ENCODE assay signal across 1 cellular context in the genomic region with DNA sequence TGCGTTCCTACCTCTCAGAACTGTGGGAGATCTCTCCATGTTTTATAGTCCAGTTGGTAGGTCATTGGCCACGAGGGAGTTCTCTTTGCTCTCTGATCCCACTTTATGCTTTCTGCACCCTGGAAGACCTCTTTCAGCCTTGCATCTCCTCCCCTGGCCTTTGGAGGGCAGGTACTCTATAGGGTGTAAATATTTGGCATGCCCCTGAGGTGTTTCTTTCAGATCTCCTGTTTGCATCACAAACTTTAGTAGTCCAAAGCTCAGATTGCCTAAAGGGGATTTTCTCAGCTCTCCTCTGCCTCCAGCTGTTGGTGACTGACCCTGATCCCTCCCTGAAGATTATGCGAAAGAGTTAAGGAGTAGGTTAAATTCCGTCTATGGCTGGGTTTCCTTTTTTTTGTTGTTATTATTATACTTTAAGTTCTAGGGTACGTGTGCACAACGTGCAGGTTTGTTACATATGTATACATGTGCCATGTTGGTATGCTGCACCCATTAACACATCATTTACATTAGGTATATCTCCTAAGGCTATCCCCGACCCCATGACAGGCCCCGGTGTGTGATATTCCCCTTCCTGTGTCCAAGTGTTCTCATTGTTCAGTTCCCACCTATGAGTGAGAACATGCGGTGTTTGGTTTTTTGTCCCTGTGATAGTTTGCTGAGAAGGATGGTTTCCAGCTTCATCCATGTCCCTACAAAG.
TF ChIP-seq lines count a peak whose summit lies in the region.
"Not testable (repeated sequence)": the region's sequence is repeated elsewhere in the genome, so short reads cannot be mapped to it uniquely, and the experiment has no call there.

No MANE protein-coding gene starts in this region.

TF ChIP-seq in HepG2, 621 proteins besides CTCF, POLR2A, EP300 and RAD21 (continued from another document):
- TF ChIP-seq, protein P1, sequence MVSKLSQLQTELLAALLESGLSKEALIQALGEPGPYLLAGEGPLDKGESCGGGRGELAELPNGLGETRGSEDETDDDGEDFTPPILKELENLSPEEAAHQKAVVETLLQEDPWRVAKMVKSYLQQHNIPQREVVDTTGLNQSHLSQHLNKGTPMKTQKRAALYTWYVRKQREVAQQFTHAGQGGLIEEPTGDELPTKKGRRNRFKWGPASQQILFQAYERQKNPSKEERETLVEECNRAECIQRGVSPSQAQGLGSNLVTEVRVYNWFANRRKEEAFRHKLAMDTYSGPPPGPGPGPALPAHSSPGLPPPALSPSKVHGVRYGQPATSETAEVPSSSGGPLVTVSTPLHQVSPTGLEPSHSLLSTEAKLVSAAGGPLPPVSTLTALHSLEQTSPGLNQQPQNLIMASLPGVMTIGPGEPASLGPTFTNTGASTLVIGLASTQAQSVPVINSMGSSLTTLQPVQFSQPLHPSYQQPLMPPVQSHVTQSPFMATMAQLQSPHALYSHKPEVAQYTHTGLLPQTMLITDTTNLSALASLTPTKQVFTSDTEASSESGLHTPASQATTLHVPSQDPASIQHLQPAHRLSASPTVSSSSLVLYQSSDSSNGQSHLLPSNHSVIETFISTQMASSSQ (IDR thresholded peaks at IDR 0.05; ENCODE audit: low read depth): not testable (repeated sequence)
- TF ChIP-seq, protein P1 (CRISPR knock-in tag; IDR thresholded peaks at IDR 0.05; ENCODE audit: borderline replicate concordance): peak; percentile 67; the same call in 1 of the 2 replicates
- TF ChIP-seq TCF7L2 (IDR thresholded peaks at IDR 0.05; ENCODE audit: low read depth, low read length) (peak; percentile 73; the same call in 1 of the 2 replicates), ATF2 (CRISPR knock-in tag; IDR thresholded peaks at IDR 0.05) (peak; percentile 87), NCOA2 (CRISPR knock-in tag; IDR thresholded peaks at IDR 0.05) (peak; percentile 89), YEATS2 (CRISPR knock-in tag; IDR thresholded peaks at IDR 0.05; ENCODE audit: borderline replicate concordance) (peak; percentile 36; the same call in 1 of the 2 replicates), ZBTB42 (CRISPR knock-in tag; IDR thresholded peaks at IDR 0.05) (peak; percentile 50; the same call in 1 of the 2 replicates), SKI (IDR thresholded peaks at IDR 0.05; ENCODE audit: partially characterized antibody) (peak; percentile 13), KLF6 (CRISPR knock-in tag; IDR thresholded peaks at IDR 0.05) (0 out of 2 replicates have a peak, but pooled peaks have one; percentile 32), NFYB (CRISPR knock-in tag; IDR thresholded peaks at IDR 0.05) (0 out of 2 replicates have a peak, but pooled peaks have one; percentile 22), SAP130 (CRISPR knock-in tag; IDR thresholded peaks at IDR 0.05; ENCODE audit: low read depth) (peak; percentile 59), RXRA (CRISPR knock-in tag; IDR thresholded peaks at IDR 0.05) (peak; percentile 70; the same call in 1 of the 2 replicates)
- TF ChIP-seq, protein P2, sequence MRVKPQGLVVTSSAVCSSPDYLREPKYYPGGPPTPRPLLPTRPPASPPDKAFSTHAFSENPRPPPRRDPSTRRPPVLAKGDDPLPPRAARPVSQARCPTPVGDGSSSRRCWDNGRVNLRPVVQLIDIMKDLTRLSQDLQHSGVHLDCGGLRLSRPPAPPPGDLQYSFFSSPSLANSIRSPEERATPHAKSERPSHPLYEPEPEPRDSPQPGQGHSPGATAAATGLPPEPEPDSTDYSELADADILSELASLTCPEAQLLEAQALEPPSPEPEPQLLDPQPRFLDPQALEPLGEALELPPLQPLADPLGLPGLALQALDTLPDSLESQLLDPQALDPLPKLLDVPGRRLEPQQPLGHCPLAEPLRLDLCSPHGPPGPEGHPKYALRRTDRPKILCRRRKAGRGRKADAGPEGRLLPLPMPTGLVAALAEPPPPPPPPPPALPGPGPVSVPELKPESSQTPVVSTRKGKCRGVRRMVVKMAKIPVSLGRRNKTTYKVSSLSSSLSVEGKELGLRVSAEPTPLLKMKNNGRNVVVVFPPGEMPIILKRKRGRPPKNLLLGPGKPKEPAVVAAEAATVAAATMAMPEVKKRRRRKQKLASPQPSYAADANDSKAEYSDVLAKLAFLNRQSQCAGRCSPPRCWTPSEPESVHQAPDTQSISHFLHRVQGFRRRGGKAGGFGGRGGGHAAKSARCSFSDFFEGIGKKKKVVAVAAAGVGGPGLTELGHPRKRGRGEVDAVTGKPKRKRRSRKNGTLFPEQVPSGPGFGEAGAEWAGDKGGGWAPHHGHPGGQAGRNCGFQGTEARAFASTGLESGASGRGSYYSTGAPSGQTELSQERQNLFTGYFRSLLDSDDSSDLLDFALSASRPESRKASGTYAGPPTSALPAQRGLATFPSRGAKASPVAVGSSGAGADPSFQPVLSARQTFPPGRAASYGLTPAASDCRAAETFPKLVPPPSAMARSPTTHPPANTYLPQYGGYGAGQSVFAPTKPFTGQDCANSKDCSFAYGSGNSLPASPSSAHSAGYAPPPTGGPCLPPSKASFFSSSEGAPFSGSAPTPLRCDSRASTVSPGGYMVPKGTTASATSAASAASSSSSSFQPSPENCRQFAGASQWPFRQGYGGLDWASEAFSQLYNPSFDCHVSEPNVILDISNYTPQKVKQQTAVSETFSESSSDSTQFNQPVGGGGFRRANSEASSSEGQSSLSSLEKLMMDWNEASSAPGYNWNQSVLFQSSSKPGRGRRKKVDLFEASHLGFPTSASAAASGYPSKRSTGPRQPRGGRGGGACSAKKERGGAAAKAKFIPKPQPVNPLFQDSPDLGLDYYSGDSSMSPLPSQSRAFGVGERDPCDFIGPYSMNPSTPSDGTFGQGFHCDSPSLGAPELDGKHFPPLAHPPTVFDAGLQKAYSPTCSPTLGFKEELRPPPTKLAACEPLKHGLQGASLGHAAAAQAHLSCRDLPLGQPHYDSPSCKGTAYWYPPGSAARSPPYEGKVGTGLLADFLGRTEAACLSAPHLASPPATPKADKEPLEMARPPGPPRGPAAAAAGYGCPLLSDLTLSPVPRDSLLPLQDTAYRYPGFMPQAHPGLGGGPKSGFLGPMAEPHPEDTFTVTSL (CRISPR knock-in tag; IDR thresholded peaks at IDR 0.05; ENCODE audit: borderline replicate concordance): peak; percentile 84; the same call in 1 of the 2 replicates
- TF ChIP-seq, protein P3, sequence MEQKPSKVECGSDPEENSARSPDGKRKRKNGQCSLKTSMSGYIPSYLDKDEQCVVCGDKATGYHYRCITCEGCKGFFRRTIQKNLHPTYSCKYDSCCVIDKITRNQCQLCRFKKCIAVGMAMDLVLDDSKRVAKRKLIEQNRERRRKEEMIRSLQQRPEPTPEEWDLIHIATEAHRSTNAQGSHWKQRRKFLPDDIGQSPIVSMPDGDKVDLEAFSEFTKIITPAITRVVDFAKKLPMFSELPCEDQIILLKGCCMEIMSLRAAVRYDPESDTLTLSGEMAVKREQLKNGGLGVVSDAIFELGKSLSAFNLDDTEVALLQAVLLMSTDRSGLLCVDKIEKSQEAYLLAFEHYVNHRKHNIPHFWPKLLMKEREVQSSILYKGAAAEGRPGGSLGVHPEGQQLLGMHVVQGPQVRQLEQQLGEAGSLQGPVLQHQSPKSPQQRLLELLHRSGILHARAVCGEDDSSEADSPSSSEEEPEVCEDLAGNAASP (CRISPR knock-in tag; IDR thresholded peaks at IDR 0.05; ENCODE audit: borderline replicate concordance): peak; percentile 75; the same call in 1 of the 2 replicates
- TF ChIP-seq, protein P4, sequence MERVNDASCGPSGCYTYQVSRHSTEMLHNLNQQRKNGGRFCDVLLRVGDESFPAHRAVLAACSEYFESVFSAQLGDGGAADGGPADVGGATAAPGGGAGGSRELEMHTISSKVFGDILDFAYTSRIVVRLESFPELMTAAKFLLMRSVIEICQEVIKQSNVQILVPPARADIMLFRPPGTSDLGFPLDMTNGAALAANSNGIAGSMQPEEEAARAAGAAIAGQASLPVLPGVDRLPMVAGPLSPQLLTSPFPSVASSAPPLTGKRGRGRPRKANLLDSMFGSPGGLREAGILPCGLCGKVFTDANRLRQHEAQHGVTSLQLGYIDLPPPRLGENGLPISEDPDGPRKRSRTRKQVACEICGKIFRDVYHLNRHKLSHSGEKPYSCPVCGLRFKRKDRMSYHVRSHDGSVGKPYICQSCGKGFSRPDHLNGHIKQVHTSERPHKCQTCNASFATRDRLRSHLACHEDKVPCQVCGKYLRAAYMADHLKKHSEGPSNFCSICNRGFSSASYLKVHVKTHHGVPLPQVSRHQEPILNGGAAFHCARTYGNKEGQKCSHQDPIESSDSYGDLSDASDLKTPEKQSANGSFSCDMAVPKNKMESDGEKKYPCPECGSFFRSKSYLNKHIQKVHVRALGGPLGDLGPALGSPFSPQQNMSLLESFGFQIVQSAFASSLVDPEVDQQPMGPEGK (CRISPR knock-in tag; IDR thresholded peaks at IDR 0.05): peak; percentile 46; the same call in 1 of the 2 replicates
